In the genomic region with DNA sequence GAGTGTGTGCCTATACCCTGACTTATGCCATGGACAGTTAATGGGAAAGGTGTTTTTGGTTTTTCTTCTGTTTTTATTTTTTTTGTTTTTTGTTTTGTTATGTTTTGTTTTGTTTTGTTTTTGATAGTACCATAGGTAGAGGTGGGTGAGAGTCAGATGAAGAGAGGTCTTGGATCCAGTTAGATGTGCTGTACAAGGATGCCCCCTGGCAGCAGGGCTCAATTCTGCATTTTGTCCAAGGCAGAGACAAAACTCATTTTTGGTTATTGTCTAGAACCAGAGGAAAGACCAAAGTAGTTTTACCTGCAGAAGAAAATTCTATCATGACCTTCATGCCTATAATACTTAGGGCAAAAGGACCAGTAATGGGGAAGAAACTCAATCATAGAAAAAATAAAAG, we compare ENCODE assay signal across 25 cellular contexts. TPM values are rescaled to one million over a fixed set of nuclear protein-coding genes. Genes with fewer than 3 reads are reported as not detected.
A peak's percentile ranks its signal among the peaks of the same experiment; 100 is the strongest.
DNase-seq lines count a peak whose midpoint lies in the region; ATAC-seq, FAIRE-seq and TF ChIP-seq lines count a peak whose summit lies in the region.
"Had no signal": no experiment of that assay in that cellular context is flagged by ENCODE, and none has a peak within 500 bp of the region (broad histone marks: within the 10 kb centered on the region; RNA-seq: fewer than 3 reads in every experiment).

No MANE protein-coding gene starts in this region.

- peak; percentile 28 to 58; a peak in 3 of 5 replicates for TF ChIP-seq RAD21 in A549 (conservative IDR thresholded peaks at IDR 0.05 in 1 of 2, IDR thresholded peaks at IDR 0.05 in 1 of 2)

- H3K4me2 ChIP-seq in A549: no peak overlapping the region

- CTCF ChIA-PET in A549 (lab: Yijun Ruan, JAX): interaction anchor here (0.6 kb wide), 1 partner anchor 13 kb away, joined by 3 read pairs; no protein-coding TSS in a partner anchor

- no peak for DNase-seq in A549 (ENCODE audit: low read depth in 1 of 2, low spot score in 1 of 2)
- no peak for DNase-seq in GM12864 (ENCODE audit: low read depth)
- DNase-seq in NCI-H69 (lab: John Stamatoyannopoulos, UW): peak; percentile 1
- no peak for DNase-seq in epithelial cell of esophagus (ENCODE audit: low read depth)
- no peak for DNase-seq in inferior parietal cortex (ENCODE audit: extremely low spot score)
- DNase-seq in mesenteric fat pad (ENCODE audit: low spot score): no peak
- DNase-seq in coronary artery (ENCODE audit: low spot score): no peak
- no peak for DNase-seq in stimulated activated CD4-positive, alpha-beta T cell treated with anti-CD3 and anti-CD28 coated beads, Interleukin-15, amount 100 ng/mL, for 24 hours
- DNase-seq: activated CD4-positive, alpha-beta T cell treated with anti-CD3 and anti-CD28 coated beads for 48 hours; activated naive CD8-positive, alpha-beta T cell treated with anti-CD3 and anti-CD28 coated beads, Interleukin-2, amount 10 ng/mL, durations not matched to agents 7 days and 5 days; colonic mucosa; hypothalamus; kidney; mammary epithelial cell; NCI-H1092; NCI-H2029; NCI-H526 treated with DMSO at 0.1 percent for 48 hours; pancreas had no signal

- no peaks in the 10 kb centered on the region for H3K4me1 ChIP-seq in A549
- H3K4me1 ChIP-seq: colonic mucosa, pancreas had no signal

- H3K4me3 ChIP-seq in A549 (no peak overlapping the region), GM12864 (ENCODE audit: low read depth, low read length) (no peak overlapping the region), epithelial cell of esophagus (ENCODE audit: low read length) (no peak overlapping the region), coronary artery (no peak overlapping the region)
- H3K4me3 ChIP-seq: colonic mucosa, pancreas had no signal

- H3K27ac ChIP-seq in A549: no peak overlapping the region
- no peak overlapping the region for H3K27ac ChIP-seq in coronary artery
- H3K27ac ChIP-seq: colonic mucosa, pancreas, RWPE1 had no signal

- no peaks in the 10 kb centered on the region for H3K9me3 ChIP-seq in A549
- H3K9me3 ChIP-seq: colonic mucosa, pancreas had no signal

- TF ChIP-seq CTCF in A549 (IDR thresholded peaks at IDR 0.05) (peak; percentile 23), GM12864 (IDR thresholded peaks at IDR 0.05; ENCODE audit: low read depth, low read length, missing control alignments) (peak; percentile 16), epithelial cell of esophagus (IDR thresholded peaks at IDR 0.05; ENCODE audit: insufficient read depth, low read depth, low read length, missing control alignments) (peak; percentile 15), coronary artery (IDR thresholded peaks at IDR 0.05) (no peak)

- TF ChIP-seq POLR2A in A549 (IDR thresholded peaks at IDR 0.05; ENCODE audit: low read length): no peak

- TF ChIP-seq EP300 in A549 (IDR thresholded peaks at IDR 0.05): no peak

- POLR2A ChIA-PET in A549 (lab: Yijun Ruan, JAX): no interaction called here

- no peak for FAIRE-seq in A549 (lab: Jason Lieb, UNC)
- FAIRE-seq: GM12891, kidney, pancreas, TTC549 had no signal

- no peak for ATAC-seq in A549
- ATAC-seq: activated T-helper 17 cell treated with anti-CD3 and anti-CD28 coated beads, Interleukin-2, amount 50 U/mL, for 72 hours; pancreas; sciatic nerve had no signal

TF ChIP-seq in A549, 52 proteins besides CTCF, POLR2A, EP300 and RAD21:
- TF ChIP-seq HOXA7 (CRISPR knock-in tag; IDR thresholded peaks at IDR 0.05): no peak
- TF ChIP-seq ATOH8 (CRISPR knock-in tag; IDR thresholded peaks at IDR 0.05; ENCODE audit: low read depth): no peak
TF ChIP-seq in A549: peak in this region for 0.

RNA-seq across cellular contexts. Expression of gene SLC5A7, which starts 48.5 kb away (rescaled TPM):
- polyA plus RNA-seq in A549 (2011; rRNA removed): not detected in 2 replicates
- not detected in 2 replicates for polyA plus RNA-seq in A549 (2012; cell fraction: cytosol; rRNA removed)
- not detected in 2 replicates for polyA plus RNA-seq in A549 (2012; cell fraction: nucleus; rRNA removed)
- not detected in 3 replicates for polyA plus RNA-seq in A549 (2017; fragmentation: RNase III; extraction: RNeasy Plus Mini Kit Qiagen cat#74134 plus additional on column Dnase treatment)
- not detected in 2 replicates for polyA minus RNA-seq in A549 (2011; rRNA and poly(A)+ RNA removed)
- not detected for total RNA-seq in mesenteric fat pad
- total RNA-seq: activated naive CD8-positive, alpha-beta T cell treated with anti-CD3 and anti-CD28 coated beads, Interleukin-2, amount 10 ng/mL, durations not matched to agents 7 days and 5 days; activated T-helper 17 cell treated with anti-CD3 and anti-CD28 coated beads, Interleukin-2, amount 50 U/mL, for 72 hours; fibroblast of villous mesenchyme; mammary epithelial cell; myocyte; sciatic nerve had no signal
- polyA plus RNA-seq: mammary epithelial cell had no signal
